8 cellular contexts compared by ENCODE assay signal in genomic region chrX:136781180-136781797, GRCh38. TPM values are rescaled to one million over a fixed set of nuclear protein-coding genes. Genes with fewer than 3 reads are reported as not detected.
A peak's percentile ranks its signal among the peaks of the same experiment; 100 is the strongest.
DNase-seq lines count a peak whose midpoint lies in the region; ATAC-seq, FAIRE-seq and TF ChIP-seq lines count a peak whose summit lies in the region.

No MANE protein-coding gene starts in this region.

- TF ChIP-seq POLR2A in H54 (IDR thresholded peaks at IDR 0.05; ENCODE audit: low read depth, low read length) (no peak), GM18505 (IDR thresholded peaks at IDR 0.05; ENCODE audit: borderline replicate concordance, extremely low read depth, insufficient read depth, insufficient read length) (no peak)

- peak overlapping the region; percentile 91 for H3K4me3 Mint-ChIP-seq in activated naive CD8-positive, alpha-beta T cell treated with anti-CD3 and anti-CD28 coated beads for 36 hours

- H4K20me1 ChIP-seq in smooth muscle cell (ENCODE audit: low read depth), result no peaks in the 10 kb centered on the region

- H3K79me2 ChIP-seq in smooth muscle cell (ENCODE audit: low read depth), result no peaks in the 10 kb centered on the region

- H3K27ac ChIP-seq in smooth muscle cell (ENCODE audit: low read depth), result no peak overlapping the region

- peak overlapping the region; percentile 97 for H3K27ac Mint-ChIP-seq in activated naive CD8-positive, alpha-beta T cell treated with anti-CD3 and anti-CD28 coated beads for 36 hours

- H3K36me3 ChIP-seq in BE2C (no peaks in the 10 kb centered on the region), smooth muscle cell (ENCODE audit: low read depth) (no peaks in the 10 kb centered on the region)

- no peak overlapping the region for H3K9ac ChIP-seq in smooth muscle cell (ENCODE audit: low read depth)

- DNase-seq in BE2C (no peak), H54 (ENCODE audit: insufficient read length, low spot score) (no peak), NCI-H2196 (lab: John Stamatoyannopoulos, UW; ENCODE audit: unreplicated experiment) (no peak), smooth muscle cell (lab: John Stamatoyannopoulos, UW; ENCODE audit: unreplicated experiment) (no peak)
- no peak for DNase-seq in activated naive CD8-positive, alpha-beta T cell treated with anti-CD3 and anti-CD28 coated beads for 36 hours

- no peak overlapping the region for H2AFZ ChIP-seq in smooth muscle cell (ENCODE audit: low read depth)

- H3K9me3 ChIP-seq in BE2C (no peaks in the 10 kb centered on the region), mononuclear cell (ENCODE audit: low read depth, low read length) (no peaks in the 10 kb centered on the region), smooth muscle cell (replicated peaks; ENCODE audit: low read depth) (no peaks in the 10 kb centered on the region)

- TF ChIP-seq CTCF in BE2C (IDR thresholded peaks at IDR 0.05; ENCODE audit: low read depth, low read length), result no peak
- no peak for TF ChIP-seq CTCF in smooth muscle cell (IDR thresholded peaks at IDR 0.05; ENCODE audit: borderline replicate concordance, insufficient read depth, poor library complexity, severe bottlenecking)

- no peak overlapping the region for H3K4me2 ChIP-seq in smooth muscle cell

- no peaks in the 10 kb centered on the region for H3K27me3 Mint-ChIP-seq in activated naive CD8-positive, alpha-beta T cell treated with anti-CD3 and anti-CD28 coated beads for 36 hours

- H3F3A ChIP-seq in smooth muscle cell (ENCODE audit: low read depth), result no peaks in the 10 kb centered on the region

- 78% methylated on average over 9 of the region's 9 CpGs for WGBS in smooth muscle cell (ENCODE audit: low lambda C conversion rate)

- H3K36me3 Mint-ChIP-seq in activated naive CD8-positive, alpha-beta T cell treated with anti-CD3 and anti-CD28 coated beads for 36 hours, result peaks cover 19% of the 10 kb centered on the region

- H3K4me1 Mint-ChIP-seq in activated naive CD8-positive, alpha-beta T cell treated with anti-CD3 and anti-CD28 coated beads for 36 hours, result peaks cover 43% of the 10 kb centered on the region

- H3K9me3 Mint-ChIP-seq in activated naive CD8-positive, alpha-beta T cell treated with anti-CD3 and anti-CD28 coated beads for 36 hours, result no peaks in the 10 kb centered on the region

- H3K4me1 ChIP-seq in BE2C (no peaks in the 10 kb centered on the region), mononuclear cell (ENCODE audit: insufficient read depth, low read length) (peaks cover 46% of the 10 kb centered on the region), smooth muscle cell (ENCODE audit: low read depth) (no peaks in the 10 kb centered on the region)

- peak; percentile 11 for FAIRE-seq in H54 (lab: Jason Lieb, UNC)

- ATAC-seq in HG03159 (IDR thresholded peaks at IDR 0.05; ENCODE audit: unreplicated experiment) (no peak), GM18505 (IDR thresholded peaks at IDR 0.05; ENCODE audit: unreplicated experiment) (no peak)

- no peaks in the 10 kb centered on the region for H3K27me3 ChIP-seq in BE2C
- no peaks in the 10 kb centered on the region for H3K27me3 ChIP-seq in mononuclear cell (ENCODE audit: insufficient read depth, low read length)
- H3K27me3 ChIP-seq in smooth muscle cell (ENCODE audit: low read depth), result no peaks in the 10 kb centered on the region

- H3K4me3 ChIP-seq in BE2C (ENCODE audit: low read depth, low read length), result peak overlapping the region; percentile 49
- peak overlapping the region; percentile 74 for H3K4me3 ChIP-seq in mononuclear cell (ENCODE audit: low read length)
- H3K4me3 ChIP-seq in smooth muscle cell, result no peak overlapping the region

RNA-seq across cellular contexts. Expression of gene ARHGEF6, which starts 0.6 kb away (rescaled TPM):
- 3.0 TPM for polyA plus RNA-seq in BE2C (2012; ENCODE audit: insufficient read depth, insufficient read length, low read depth)
- total RNA-seq in activated naive CD8-positive, alpha-beta T cell treated with anti-CD3 and anti-CD28 coated beads for 36 hours, result 10 to 100 TPM; 34.4 to 34.5 TPM
- total RNA-seq in mononuclear cell, result 63.8 TPM
- total RNA-seq in smooth muscle cell, result 3.3 and 4.5 TPM in 2 replicates
- polyA plus RNA-seq in smooth muscle cell, result 2.0 and 2.9 TPM in 2 replicates
